Comparison of ENCODE assay signal across 1 cellular context in the genomic region with DNA sequence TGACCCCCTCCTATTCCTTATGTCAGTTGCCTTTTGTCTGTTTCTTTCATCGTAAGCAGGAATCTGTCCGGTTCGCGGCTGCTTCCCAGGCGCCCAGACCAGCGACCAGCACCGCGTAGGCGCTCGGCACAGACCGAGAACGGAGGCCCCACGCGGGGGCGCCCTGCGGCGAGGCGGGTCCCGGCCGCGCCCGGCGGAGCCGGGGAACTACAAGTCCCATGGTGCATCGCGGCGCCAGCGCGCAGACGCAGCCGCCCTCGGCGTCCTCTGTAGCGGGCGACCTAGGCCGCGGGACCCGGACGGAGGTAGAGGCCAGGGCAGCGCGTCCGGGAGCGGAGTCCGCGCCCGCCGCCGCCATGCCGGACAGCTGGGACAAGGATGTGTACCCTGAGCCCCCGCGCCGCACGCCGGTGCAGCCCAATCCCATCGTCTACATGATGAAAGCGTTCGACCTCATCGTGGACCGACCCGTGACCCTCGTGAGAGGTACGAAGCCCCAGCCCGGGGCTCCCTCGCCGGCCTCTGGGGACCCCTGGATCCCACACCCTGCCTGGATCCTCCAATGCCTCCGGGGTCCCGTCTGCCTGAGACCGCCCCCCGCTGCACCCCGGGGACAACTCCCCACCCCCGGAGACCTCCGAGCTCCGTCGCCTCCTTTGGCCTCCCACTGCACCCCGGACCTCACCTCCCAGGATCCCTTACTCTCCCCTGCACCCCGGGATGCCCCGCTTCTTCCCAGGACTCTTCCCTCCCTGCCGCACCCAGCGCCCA.
TF ChIP-seq lines count a peak whose summit lies in the region.

TSS of gene NDUFB10 (plus strand) at position 270 of the 771 bp plus-strand sequence. CDS start at position 357, 87 bp downstream.

TF ChIP-seq in SK-N-SH, 30 proteins besides CTCF, POLR2A, EP300 and RAD21 (continued from another document):
- TF ChIP-seq, protein P1, sequence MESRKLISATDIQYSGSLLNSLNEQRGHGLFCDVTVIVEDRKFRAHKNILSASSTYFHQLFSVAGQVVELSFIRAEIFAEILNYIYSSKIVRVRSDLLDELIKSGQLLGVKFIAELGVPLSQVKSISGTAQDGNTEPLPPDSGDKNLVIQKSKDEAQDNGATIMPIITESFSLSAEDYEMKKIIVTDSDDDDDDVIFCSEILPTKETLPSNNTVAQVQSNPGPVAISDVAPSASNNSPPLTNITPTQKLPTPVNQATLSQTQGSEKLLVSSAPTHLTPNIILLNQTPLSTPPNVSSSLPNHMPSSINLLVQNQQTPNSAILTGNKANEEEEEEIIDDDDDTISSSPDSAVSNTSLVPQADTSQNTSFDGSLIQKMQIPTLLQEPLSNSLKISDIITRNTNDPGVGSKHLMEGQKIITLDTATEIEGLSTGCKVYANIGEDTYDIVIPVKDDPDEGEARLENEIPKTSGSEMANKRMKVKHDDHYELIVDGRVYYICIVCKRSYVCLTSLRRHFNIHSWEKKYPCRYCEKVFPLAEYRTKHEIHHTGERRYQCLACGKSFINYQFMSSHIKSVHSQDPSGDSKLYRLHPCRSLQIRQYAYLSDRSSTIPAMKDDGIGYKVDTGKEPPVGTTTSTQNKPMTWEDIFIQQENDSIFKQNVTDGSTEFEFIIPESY (IDR thresholded peaks at IDR 0.05; ENCODE audit: borderline replicate concordance, low read depth) = peak; percentile 24; the same call in 1 of the 2 replicates
- peak; percentile 41 for TF ChIP-seq SMC3 (IDR thresholded peaks at IDR 0.05; ENCODE audit: low read depth, low read length)
- TF ChIP-seq ELF1 (IDR thresholded peaks at IDR 0.05) = no peak
- no peak for TF ChIP-seq FOSL2 (IDR thresholded peaks at IDR 0.05; ENCODE audit: borderline replicate concordance, low read depth)
- TF ChIP-seq FOXJ3 (CRISPR knock-in tag; IDR thresholded peaks at IDR 0.05) = no peak
- TF ChIP-seq TEAD4 (IDR thresholded peaks at IDR 0.05; ENCODE audit: borderline replicate concordance, insufficient read depth) = no peak
- peak; percentile 29; the same call in 1 of the 2 replicates for TF ChIP-seq GABPA (IDR thresholded peaks at IDR 0.05; ENCODE audit: low read depth)
- TF ChIP-seq FOXM1 (IDR thresholded peaks at IDR 0.05; ENCODE audit: low read depth) = no peak
- TF ChIP-seq RFX5 (IDR thresholded peaks at IDR 0.05; ENCODE audit: low read length) = no peak
- TF ChIP-seq GATA2 (CRISPR knock-in tag; IDR thresholded peaks at IDR 0.05) = no peak
- TF ChIP-seq, protein P2, sequence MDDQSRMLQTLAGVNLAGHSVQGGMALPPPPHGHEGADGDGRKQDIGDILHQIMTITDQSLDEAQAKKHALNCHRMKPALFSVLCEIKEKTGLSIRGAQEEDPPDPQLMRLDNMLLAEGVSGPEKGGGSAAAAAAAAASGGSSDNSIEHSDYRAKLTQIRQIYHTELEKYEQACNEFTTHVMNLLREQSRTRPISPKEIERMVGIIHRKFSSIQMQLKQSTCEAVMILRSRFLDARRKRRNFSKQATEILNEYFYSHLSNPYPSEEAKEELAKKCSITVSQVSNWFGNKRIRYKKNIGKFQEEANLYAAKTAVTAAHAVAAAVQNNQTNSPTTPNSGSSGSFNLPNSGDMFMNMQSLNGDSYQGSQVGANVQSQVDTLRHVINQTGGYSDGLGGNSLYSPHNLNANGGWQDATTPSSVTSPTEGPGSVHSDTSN (IDR thresholded peaks at IDR 0.05) = no peak
- TF ChIP-seq SIN3A (IDR thresholded peaks at IDR 0.05; ENCODE audit: borderline replicate concordance, low read depth, low read length) = no peak
- TF ChIP-seq USF1 (IDR thresholded peaks at IDR 0.05; ENCODE audit: borderline replicate concordance, low read depth) = no peak
- no peak for TF ChIP-seq JUND (IDR thresholded peaks at IDR 0.05)
- no peak; the same call in 1 of the 2 replicates for TF ChIP-seq MAX (IDR thresholded peaks at IDR 0.05; ENCODE audit: low read depth)
- TF ChIP-seq, protein P3, sequence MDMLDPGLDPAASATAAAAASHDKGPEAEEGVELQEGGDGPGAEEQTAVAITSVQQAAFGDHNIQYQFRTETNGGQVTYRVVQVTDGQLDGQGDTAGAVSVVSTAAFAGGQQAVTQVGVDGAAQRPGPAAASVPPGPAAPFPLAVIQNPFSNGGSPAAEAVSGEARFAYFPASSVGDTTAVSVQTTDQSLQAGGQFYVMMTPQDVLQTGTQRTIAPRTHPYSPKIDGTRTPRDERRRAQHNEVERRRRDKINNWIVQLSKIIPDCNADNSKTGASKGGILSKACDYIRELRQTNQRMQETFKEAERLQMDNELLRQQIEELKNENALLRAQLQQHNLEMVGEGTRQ (IDR thresholded peaks at IDR 0.05; ENCODE audit: borderline replicate concordance, low read depth, low read length) = no peak
- TF ChIP-seq TAF1 (IDR thresholded peaks at IDR 0.05; ENCODE audit: borderline replicate concordance, low read depth, low read length) = peak; percentile 85; the same call in 1 of the 2 replicates
- TF ChIP-seq POLR2AphosphoS5 (IDR thresholded peaks at IDR 0.05; ENCODE audit: low read depth, low read length) = peak; percentile 91
- TF ChIP-seq NFIC (IDR thresholded peaks at IDR 0.05; ENCODE audit: borderline replicate concordance) = no peak
- TF ChIP-seq RCOR1 (IDR thresholded peaks at IDR 0.05; ENCODE audit: low read length) = no peak
- TF ChIP-seq NRF1 (IDR thresholded peaks at IDR 0.05; ENCODE audit: low read depth, low read length) = peak; percentile 82
- TF ChIP-seq YY1 (IDR thresholded peaks at IDR 0.05; ENCODE audit: low read depth) = peak; percentile 54; the same call in 1 of the 2 replicates
- no peak for TF ChIP-seq RXRA (IDR thresholded peaks at IDR 0.05; ENCODE audit: borderline replicate concordance, low read depth)
